In the genomic region with DNA sequence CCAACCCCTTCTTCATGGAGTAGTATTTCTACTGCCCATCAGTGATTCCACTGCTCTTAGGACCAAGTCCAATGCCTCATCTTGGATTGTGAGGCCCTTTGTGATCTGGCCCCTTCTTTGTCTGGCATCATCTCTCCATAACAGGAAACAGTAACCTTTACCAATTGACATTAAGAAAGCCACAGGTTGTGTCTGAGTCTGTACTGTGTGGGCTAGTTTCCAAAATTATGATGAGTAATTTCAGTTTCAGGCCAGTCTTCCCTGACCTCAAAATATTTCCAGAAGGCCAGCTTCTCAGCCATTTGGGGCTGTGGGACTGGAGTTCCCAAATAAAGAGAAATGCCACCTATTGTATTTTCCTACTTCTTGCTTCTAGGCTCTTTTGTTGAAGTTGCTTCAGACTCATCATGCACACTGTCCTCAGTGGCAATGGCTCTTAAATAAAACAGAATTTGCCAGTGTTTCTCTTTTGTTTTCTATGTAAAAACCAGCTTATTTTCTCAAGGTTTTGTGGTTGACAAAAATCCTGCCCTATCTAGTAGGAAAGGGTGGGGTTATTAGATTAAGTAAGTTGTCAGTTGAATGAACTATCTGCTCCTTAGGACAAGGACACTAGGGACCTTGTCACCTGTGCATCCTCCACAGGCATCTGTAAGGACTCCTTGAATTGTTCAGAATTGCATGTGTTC, we compare ENCODE assay signal across 8 cellular contexts. TPM values are rescaled to one million over a fixed set of nuclear protein-coding genes. Genes with fewer than 3 reads are reported as not detected.
DNase-seq lines count a peak whose midpoint lies in the region; ATAC-seq and TF ChIP-seq lines count a peak whose summit lies in the region.

No MANE protein-coding gene starts in this region.

- DNase-seq in heart left ventricle (no peak), Right ventricle myocardium inferior (ENCODE audit: missing footprints) (no peak), vagina (ENCODE audit: extremely low spot score in 2 of 2) (no peak), lower leg skin (ENCODE audit: low spot score in 2 of 2) (no peak)
- no peak for DNase-seq in activated CD8-positive, alpha-beta T cell treated with anti-CD3 and anti-CD28 coated beads, Interleukin-2, amount 10 ng/mL, durations not matched to agents 7 days and 5 days

- peaks cover 21% of the 10 kb centered on the region for H3K4me1 Mint-ChIP-seq in activated CD8-positive, alpha-beta T cell treated with anti-CD3 and anti-CD28 coated beads, Interleukin-2, amount 10 ng/mL, durations not matched to agents 7 days and 5 days (ENCODE audit: low read depth)
- H3K4me1 Mint-ChIP-seq in stimulated activated naive CD8-positive, alpha-beta T cell treated with anti-CD3 and anti-CD28 coated beads, Interleukin-15, Interleukin-2, amounts not matched to agents 100 ng/mL and 50 ng/mL, for 24 hours (ENCODE audit: low read depth): peaks cover 58% of the 10 kb centered on the region

- no peaks in the 10 kb centered on the region for H3K27me3 Mint-ChIP-seq in activated CD8-positive, alpha-beta T cell treated with anti-CD3 and anti-CD28 coated beads, Interleukin-2, amount 10 ng/mL, durations not matched to agents 7 days and 5 days (ENCODE audit: low read depth)
- H3K27me3 Mint-ChIP-seq in stimulated activated naive CD8-positive, alpha-beta T cell treated with anti-CD3 and anti-CD28 coated beads, Interleukin-15, Interleukin-2, amounts not matched to agents 100 ng/mL and 50 ng/mL, for 24 hours: no peaks in the 10 kb centered on the region

- ATAC-seq in heart left ventricle (peak in 3 of 4 donors; percentile 25 to 55 (median 40)), Right ventricle myocardium inferior (no peak), HG03025 (IDR thresholded peaks at IDR 0.05; ENCODE audit: low FRiP score, unreplicated experiment) (peak; percentile 74), HG03095 (IDR thresholded peaks at IDR 0.05; ENCODE audit: unreplicated experiment) (no peak)
- peak; percentile 76 for ATAC-seq in activated CD8-positive, alpha-beta T cell treated with anti-CD3 and anti-CD28 coated beads, Interleukin-2, amount 10 ng/mL, durations not matched to agents 7 days and 5 days

- no peaks in the 10 kb centered on the region for H3K36me3 ChIP-seq in heart left ventricle
- no peaks in the 10 kb centered on the region for H3K36me3 ChIP-seq in vagina

- H3K4me3 ChIP-seq in heart left ventricle: no peak overlapping the region
- no peak overlapping the region for H3K4me3 ChIP-seq in vagina
- no peak overlapping the region for H3K4me3 ChIP-seq in lower leg skin (ENCODE audit: low read depth, poor library complexity, severe bottlenecking)

- no peaks in the 10 kb centered on the region for H3K9me3 ChIP-seq in heart left ventricle
- no peaks in the 10 kb centered on the region for H3K9me3 ChIP-seq in vagina

- intact Hi-C loops in heart left ventricle (cut with DNase I): no loop called here
- intact Hi-C loops in Right ventricle myocardium inferior (cut with DNase I): no loop called here
- intact Hi-C loops in vagina (cut with DNase I): no loop called here
- intact Hi-C loops in lower leg skin (cut with DNase I; ENCODE audit: low total_unique reads): loop anchor here (10.0 kb wide), 1 partner anchor 75 kb away; no protein-coding TSS in a partner anchor

- CTCF ChIA-PET in activated CD8-positive, alpha-beta T cell treated with anti-CD3 and anti-CD28 coated beads, Interleukin-2, amount 10 ng/mL, durations not matched to agents 7 days and 5 days (lab: Charles Lee): interaction anchor here (3.0 kb wide), 1 partner anchor 14 kb away, joined by 13 read pairs; no protein-coding TSS in a partner anchor

- POLR2A ChIA-PET in activated CD8-positive, alpha-beta T cell treated with anti-CD3 and anti-CD28 coated beads, Interleukin-2, amount 10 ng/mL, durations not matched to agents 7 days and 5 days (lab: Charles Lee): interaction anchor here (0.6 kb wide), 1 partner anchor 1524 kb away, joined by 3 read pairs; no protein-coding TSS in a partner anchor

- no peak overlapping the region for H3K4me3 Mint-ChIP-seq in activated CD8-positive, alpha-beta T cell treated with anti-CD3 and anti-CD28 coated beads, Interleukin-2, amount 10 ng/mL, durations not matched to agents 7 days and 5 days
- H3K4me3 Mint-ChIP-seq in stimulated activated naive CD8-positive, alpha-beta T cell treated with anti-CD3 and anti-CD28 coated beads, Interleukin-15, Interleukin-2, amounts not matched to agents 100 ng/mL and 50 ng/mL, for 24 hours: peak overlapping the region; percentile 65

- H3K27ac Mint-ChIP-seq in activated CD8-positive, alpha-beta T cell treated with anti-CD3 and anti-CD28 coated beads, Interleukin-2, amount 10 ng/mL, durations not matched to agents 7 days and 5 days: peak overlapping the region; percentile 60
- H3K27ac Mint-ChIP-seq in stimulated activated naive CD8-positive, alpha-beta T cell treated with anti-CD3 and anti-CD28 coated beads, Interleukin-15, Interleukin-2, amounts not matched to agents 100 ng/mL and 50 ng/mL, for 24 hours: peak overlapping the region; percentile 96

- H3K4me1 ChIP-seq in heart left ventricle: peaks cover 0 to 47% (median 22%) of the 10 kb centered on the region in 12 donors
- H3K4me1 ChIP-seq in vagina: no peaks in the 10 kb centered on the region

- peak overlapping the region in 9 of 12 donors; percentile 0 to 72 (median 62) for H3K27ac ChIP-seq in heart left ventricle
- H3K27ac ChIP-seq in vagina: no peak overlapping the region

- TF ChIP-seq CTCF in heart left ventricle (IDR thresholded peaks at IDR 0.05): no peak
- TF ChIP-seq CTCF in vagina (IDR thresholded peaks at IDR 0.05): no peak
- TF ChIP-seq CTCF in lower leg skin (IDR thresholded peaks at IDR 0.05): no peak

- H3K36me3 Mint-ChIP-seq in activated CD8-positive, alpha-beta T cell treated with anti-CD3 and anti-CD28 coated beads, Interleukin-2, amount 10 ng/mL, durations not matched to agents 7 days and 5 days (ENCODE audit: low read depth): peaks cover 7% of the 10 kb centered on the region
- H3K36me3 Mint-ChIP-seq in stimulated activated naive CD8-positive, alpha-beta T cell treated with anti-CD3 and anti-CD28 coated beads, Interleukin-15, Interleukin-2, amounts not matched to agents 100 ng/mL and 50 ng/mL, for 24 hours (ENCODE audit: low read depth): peaks cover 9% of the 10 kb centered on the region

- H3K9me3 Mint-ChIP-seq in activated CD8-positive, alpha-beta T cell treated with anti-CD3 and anti-CD28 coated beads, Interleukin-2, amount 10 ng/mL, durations not matched to agents 7 days and 5 days (ENCODE audit: insufficient read depth): no peaks in the 10 kb centered on the region
- peaks cover 4% of the 10 kb centered on the region for H3K9me3 Mint-ChIP-seq in stimulated activated naive CD8-positive, alpha-beta T cell treated with anti-CD3 and anti-CD28 coated beads, Interleukin-15, Interleukin-2, amounts not matched to agents 100 ng/mL and 50 ng/mL, for 24 hours

- TF ChIP-seq POLR2A in heart left ventricle (IDR thresholded peaks at IDR 0.05) (no peak), vagina (IDR thresholded peaks at IDR 0.05) (no peak), lower leg skin (IDR thresholded peaks at IDR 0.05) (no peak)

- H3K27me3 ChIP-seq in heart left ventricle (no peaks in the 10 kb centered on the region), vagina (no peaks in the 10 kb centered on the region)

RNA-seq across cellular contexts. Expression of gene ACKR4, which starts 47.0 kb away (rescaled TPM):
- total RNA-seq in heart left ventricle: 1 to 10 TPM in 7 of 9 donors, under 1 TPM in 2; 0.69 to 3.0 (median 2.0) TPM
- 1 to 10 TPM in 1 of 2 donors, under 1 TPM in 1; 0.64 to 2.2 TPM for polyA plus RNA-seq in heart left ventricle
- 2.8 TPM for total RNA-seq in Right ventricle myocardium inferior
- not detected for total RNA-seq in activated CD8-positive, alpha-beta T cell treated with anti-CD3 and anti-CD28 coated beads, Interleukin-2, amount 10 ng/mL, durations not matched to agents 7 days and 5 days
- not detected for total RNA-seq in vagina
- total RNA-seq in lower leg skin: 1 to 10 TPM; 1.8 to 5.6 (median 4.9) TPM

Comparison
In these comparisons a context has a peak if more than half of its experiments do, and no peak if none do; other contexts are left out.
1. ATAC-seq: peak in heart left ventricle (3 of 4), HG03025 (single experiment) and activated CD8-positive, alpha-beta T cell treated with anti-CD3 and anti-CD28 coated beads, Interleukin-2, amount 10 ng/mL, durations not matched to agents 7 days and 5 days (single experiment); none in Right ventricle myocardium inferior (single experiment) and HG03095 (single experiment).